12 cellular contexts compared by ENCODE assay signal in the genomic region with DNA sequence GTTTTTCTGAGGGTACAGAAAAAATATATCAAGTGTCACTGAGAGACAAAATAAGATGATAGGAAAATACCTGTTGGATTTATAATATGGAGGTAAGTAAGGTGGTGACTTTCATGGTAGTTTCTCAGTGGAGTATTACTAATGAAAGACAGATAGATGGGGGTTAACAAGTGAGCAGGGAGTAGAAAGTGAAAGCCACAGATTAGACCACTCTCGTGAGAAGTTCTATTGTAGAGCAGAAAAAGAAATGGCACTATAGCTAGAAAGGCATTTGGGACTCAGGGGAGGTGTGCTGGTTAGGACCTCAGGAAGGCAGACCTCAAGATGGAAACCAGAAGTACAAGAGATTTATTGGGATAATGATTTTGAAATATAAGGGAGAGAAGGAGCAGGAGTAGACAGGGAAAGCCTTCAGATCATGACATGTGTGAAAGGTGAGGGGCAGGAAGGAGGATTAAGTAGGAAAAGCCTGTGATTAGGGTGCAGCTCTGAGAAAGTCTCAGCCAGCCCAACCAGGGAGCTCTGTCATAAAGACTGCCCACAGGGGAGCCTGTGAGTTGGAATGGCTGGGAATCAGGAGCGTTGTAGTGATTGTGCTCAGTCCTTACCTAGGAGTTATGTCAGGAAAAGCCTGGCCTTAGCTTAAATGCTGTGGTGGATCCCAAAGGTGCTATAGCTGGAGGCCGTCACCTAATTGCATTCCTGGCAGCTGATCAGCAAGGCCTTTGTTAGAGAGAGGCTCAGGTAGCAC.
DNase-seq lines count a peak whose midpoint lies in the region; ATAC-seq, FAIRE-seq and TF ChIP-seq lines count a peak whose summit lies in the region.
"Had no signal": no experiment of that assay in that cellular context is flagged by ENCODE, and none has a peak within 500 bp of the region (broad histone marks: within the 10 kb centered on the region; RNA-seq: fewer than 3 reads in every experiment).

No MANE protein-coding gene starts in this region.

- no peak overlapping the region for H3K4me3 Mint-ChIP-seq in activated CD8-positive, alpha-beta T cell treated with anti-CD3 and anti-CD28 coated beads, Interleukin-2, amount 10 ng/mL, durations not matched to agents 7 days and 5 days

- H3K4me2 ChIP-seq in mesenchymal stem cell (ENCODE audit: low read length, poor library complexity, severe bottlenecking) = no peak overlapping the region

- no peak overlapping the region for H3K14ac ChIP-seq in mesenchymal stem cell (ENCODE audit: low read length in 2 of 2)

- no peak overlapping the region for H2BK120ac ChIP-seq in mesenchymal stem cell (ENCODE audit: low read depth, low read length)

- no peak for TF ChIP-seq CTCF in omental fat pad (IDR thresholded peaks at IDR 0.05)

- 81% methylated on average over 3 of the region's 3 CpGs for WGBS in mesenchymal stem cell

- H3K27ac Mint-ChIP-seq in activated CD8-positive, alpha-beta T cell treated with anti-CD3 and anti-CD28 coated beads, Interleukin-2, amount 10 ng/mL, durations not matched to agents 7 days and 5 days = peak overlapping the region; percentile 20

- H3K4me1 Mint-ChIP-seq in activated CD8-positive, alpha-beta T cell treated with anti-CD3 and anti-CD28 coated beads, Interleukin-2, amount 10 ng/mL, durations not matched to agents 7 days and 5 days (ENCODE audit: low read depth) = peaks cover 39% of the 10 kb centered on the region

- H2AFZ ChIP-seq in mesenchymal stem cell (ENCODE audit: low read depth, low read length) = no peak overlapping the region

- no peaks in the 10 kb centered on the region for H3K79me1 ChIP-seq in mesenchymal stem cell (replicated peaks; ENCODE audit: low read length, poor library complexity, severe bottlenecking)

- H3K23ac ChIP-seq in mesenchymal stem cell (ENCODE audit: low read length in 2 of 2) = no peak overlapping the region

- no peak overlapping the region for H2BK5ac ChIP-seq in mesenchymal stem cell (ENCODE audit: low read depth, low read length, poor library complexity, severe bottlenecking)

- no peaks in the 10 kb centered on the region for H3K27me3 ChIP-seq in mesenchymal stem cell (ENCODE audit: control insufficient read depth in 1 of 2, insufficient read depth in 1 of 2, low read length in 2 of 2)
- H3K27me3 ChIP-seq: heart right ventricle, upper lobe of right lung had no signal

- H3K27me3 Mint-ChIP-seq in activated CD8-positive, alpha-beta T cell treated with anti-CD3 and anti-CD28 coated beads, Interleukin-2, amount 10 ng/mL, durations not matched to agents 7 days and 5 days (ENCODE audit: low read depth) = no peaks in the 10 kb centered on the region

- H3K9me3 Mint-ChIP-seq in activated CD8-positive, alpha-beta T cell treated with anti-CD3 and anti-CD28 coated beads, Interleukin-2, amount 10 ng/mL, durations not matched to agents 7 days and 5 days (ENCODE audit: insufficient read depth) = peaks cover 8% of the 10 kb centered on the region

- no peak overlapping the region for H4K8ac ChIP-seq in mesenchymal stem cell (ENCODE audit: low read length)

- no peak overlapping the region for H3K27ac ChIP-seq in mesenchymal stem cell (ENCODE audit: low read length, poor library complexity, severe bottlenecking)
- H3K27ac ChIP-seq: heart right ventricle, upper lobe of right lung had no signal

- no peaks in the 10 kb centered on the region for H3K9me3 ChIP-seq in mesenchymal stem cell (ENCODE audit: control insufficient read depth, low read length)
- H3K9me3 ChIP-seq: heart right ventricle, upper lobe of right lung had no signal

- no peaks in the 10 kb centered on the region for H3K36me3 ChIP-seq in mesenchymal stem cell (ENCODE audit: control insufficient read depth in 1 of 2, insufficient read depth in 2 of 2, low read depth in 1 of 2, low read length in 2 of 2)
- H3K36me3 ChIP-seq: heart right ventricle, upper lobe of right lung had no signal

- no peak overlapping the region for H2AK5ac ChIP-seq in mesenchymal stem cell (ENCODE audit: low read length, severe bottlenecking)

- ATAC-seq in GM19463 (IDR thresholded peaks at IDR 0.05; ENCODE audit: unreplicated experiment) (peak; percentile 94), HG02973 (IDR thresholded peaks at IDR 0.05; ENCODE audit: unreplicated experiment) (peak; percentile 93), omental fat pad (ENCODE audit: low FRiP score) (no peak)
- ATAC-seq in activated CD8-positive, alpha-beta T cell treated with anti-CD3 and anti-CD28 coated beads, Interleukin-2, amount 10 ng/mL, durations not matched to agents 7 days and 5 days = no peak
- ATAC-seq: upper lobe of right lung had no signal

- no peak overlapping the region for H3K9ac ChIP-seq in mesenchymal stem cell (ENCODE audit: low read length)

- no peak overlapping the region for H3K18ac ChIP-seq in mesenchymal stem cell (ENCODE audit: low read depth in 1 of 2, low read length in 2 of 2)

- no peak overlapping the region for H3K4me3 ChIP-seq in mesenchymal stem cell (ENCODE audit: insufficient read depth in 1 of 2, low read depth in 1 of 2, low read length in 2 of 2)
- H3K4me3 ChIP-seq: heart right ventricle, upper lobe of right lung had no signal

- peak; percentile 4 for DNase-seq in GM18507 (ENCODE audit: extremely low spot score, insufficient read length, low read depth)
- no peak for DNase-seq in activated CD8-positive, alpha-beta T cell treated with anti-CD3 and anti-CD28 coated beads, Interleukin-2, amount 10 ng/mL, durations not matched to agents 7 days and 5 days
- DNase-seq in mesenchymal stem cell = no peak
- no peak for DNase-seq in SW 1271 (lab: John Stamatoyannopoulos, UW)
- no peak for DNase-seq in activated T-cell treated with anti-CD3 and anti-CD28 coated beads, Interleukin-2, amount 50 U/mL, for 48 hours
- no peak for DNase-seq in omental fat pad (ENCODE audit: low spot score)
- DNase-seq: cortex of kidney, heart right ventricle, NCI-H1694 treated with DMSO at 0.1 percent for 48 hours, upper lobe of right lung had no signal

- peak; percentile 68 for FAIRE-seq in GM18507 (lab: Jason Lieb, UNC)

- H4K91ac ChIP-seq in mesenchymal stem cell (ENCODE audit: low read length) = no peak overlapping the region

- peaks cover 28% of the 10 kb centered on the region for H3K36me3 Mint-ChIP-seq in activated CD8-positive, alpha-beta T cell treated with anti-CD3 and anti-CD28 coated beads, Interleukin-2, amount 10 ng/mL, durations not matched to agents 7 days and 5 days (ENCODE audit: low read depth)

- CTCF ChIA-PET in activated CD8-positive, alpha-beta T cell treated with anti-CD3 and anti-CD28 coated beads, Interleukin-2, amount 10 ng/mL, durations not matched to agents 7 days and 5 days (lab: Charles Lee) = no interaction called here

- no peak overlapping the region for H2BK15ac ChIP-seq in mesenchymal stem cell (ENCODE audit: low read depth, poor library complexity, severe bottlenecking)

- H3K4me1 ChIP-seq in mesenchymal stem cell (ENCODE audit: control insufficient read depth, insufficient read depth, low read depth, low read length) = no peaks in the 10 kb centered on the region

- POLR2A ChIA-PET in activated CD8-positive, alpha-beta T cell treated with anti-CD3 and anti-CD28 coated beads, Interleukin-2, amount 10 ng/mL, durations not matched to agents 7 days and 5 days (lab: Charles Lee) = interaction anchor here (0.5 kb wide), 1 partner anchor 196 kb away, joined by 3 read pairs; no protein-coding TSS in a partner anchor

- no peak overlapping the region for H2BK12ac ChIP-seq in mesenchymal stem cell (ENCODE audit: low read length in 2 of 2)

- H3K4ac ChIP-seq in mesenchymal stem cell (ENCODE audit: low read depth in 1 of 2, low read length in 2 of 2) = no peak overlapping the region

Comparison
In these comparisons a context has a peak if more than half of its experiments do, and no peak if none do; other contexts are left out.
1. ATAC-seq: peak in GM19463 (single experiment) and HG02973 (single experiment); none in activated CD8-positive, alpha-beta T cell treated with anti-CD3 and anti-CD28 coated beads, Interleukin-2, amount 10 ng/mL, durations not matched to agents 7 days and 5 days (single experiment) and omental fat pad (single experiment).